In the genomic region with DNA sequence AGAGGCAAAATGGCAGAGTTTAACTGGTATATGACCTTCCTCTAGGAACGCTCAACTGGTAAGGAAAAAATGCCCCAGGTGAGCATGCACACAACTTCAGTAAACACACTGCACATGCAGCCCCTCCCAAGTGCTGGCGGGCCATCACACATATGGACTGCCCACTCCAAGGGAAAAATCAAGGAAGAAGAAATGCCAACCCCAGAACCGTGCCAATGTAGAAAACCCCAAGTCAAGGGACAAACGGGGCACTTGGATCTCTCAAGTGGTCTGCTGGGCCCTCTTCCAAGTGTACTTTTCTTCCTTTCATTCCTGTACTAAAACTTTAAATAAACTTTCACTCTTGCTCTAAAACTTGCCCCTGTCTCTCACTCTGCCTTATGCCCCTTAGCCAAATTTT, we compare ENCODE assay signal across 10 cellular contexts.
"Had no signal": no experiment of that assay in that cellular context is flagged by ENCODE, and none has a peak within 500 bp of the region (broad histone marks: within the 10 kb centered on the region; RNA-seq: fewer than 3 reads in every experiment).

No MANE protein-coding gene starts in this region.

- H3K4me3 ChIP-seq: GM23248 had no signal

- ATAC-seq: HCT116, HepG2 had no signal

- H3K4me1 Mint-ChIP-seq: H9, IgD-negative memory B cell had no signal

- FAIRE-seq: H1, H54, HepG2 had no signal

- DNase-seq: GM23248, H9, HFFc6, KG1 had no signal

- H3K27ac ChIP-seq: GM23248, HL-60 had no signal

- H3K4me3 Mint-ChIP-seq: H9, HFFc6, IgD-negative memory B cell had no signal

- H3K27ac Mint-ChIP-seq: H9, HFFc6, IgD-negative memory B cell had no signal

- H3K9ac ChIP-seq: GM23248 had no signal

- H2AFZ ChIP-seq: GM23248 had no signal
